Comparison of ENCODE assay signal across 1 cellular context in the genomic region with DNA sequence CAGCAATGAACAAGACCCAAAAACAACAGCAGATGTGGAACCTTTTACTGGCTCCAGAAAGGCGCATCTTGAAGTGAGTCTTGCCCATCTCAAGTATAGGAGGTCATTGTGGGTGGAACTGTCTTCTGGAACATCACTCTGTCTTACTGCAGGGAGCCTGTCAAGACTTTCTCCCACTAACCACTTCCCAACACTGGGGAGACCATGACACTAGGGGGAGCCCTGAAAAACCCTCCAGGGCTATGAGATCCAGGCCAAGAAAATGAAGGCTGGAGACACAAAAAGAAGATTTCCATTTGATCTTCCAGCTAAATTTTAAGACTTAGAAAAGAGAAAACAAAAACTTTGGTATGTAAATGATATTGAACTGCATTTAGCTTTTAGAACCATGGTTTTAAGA.
TF ChIP-seq lines count a peak whose summit lies in the region.

No MANE protein-coding gene starts in this region.

TF ChIP-seq in K562, 482 proteins besides CTCF, POLR2A, EP300 and RAD21:
- TF ChIP-seq ZNF253 (CRISPR knock-in tag; conservative IDR thresholded peaks at IDR 0.05): no peak
- TF ChIP-seq KLF13 (tag; IDR thresholded peaks at IDR 0.05; ENCODE audit: borderline replicate concordance, low read depth): no peak
- TF ChIP-seq, protein P1, sequence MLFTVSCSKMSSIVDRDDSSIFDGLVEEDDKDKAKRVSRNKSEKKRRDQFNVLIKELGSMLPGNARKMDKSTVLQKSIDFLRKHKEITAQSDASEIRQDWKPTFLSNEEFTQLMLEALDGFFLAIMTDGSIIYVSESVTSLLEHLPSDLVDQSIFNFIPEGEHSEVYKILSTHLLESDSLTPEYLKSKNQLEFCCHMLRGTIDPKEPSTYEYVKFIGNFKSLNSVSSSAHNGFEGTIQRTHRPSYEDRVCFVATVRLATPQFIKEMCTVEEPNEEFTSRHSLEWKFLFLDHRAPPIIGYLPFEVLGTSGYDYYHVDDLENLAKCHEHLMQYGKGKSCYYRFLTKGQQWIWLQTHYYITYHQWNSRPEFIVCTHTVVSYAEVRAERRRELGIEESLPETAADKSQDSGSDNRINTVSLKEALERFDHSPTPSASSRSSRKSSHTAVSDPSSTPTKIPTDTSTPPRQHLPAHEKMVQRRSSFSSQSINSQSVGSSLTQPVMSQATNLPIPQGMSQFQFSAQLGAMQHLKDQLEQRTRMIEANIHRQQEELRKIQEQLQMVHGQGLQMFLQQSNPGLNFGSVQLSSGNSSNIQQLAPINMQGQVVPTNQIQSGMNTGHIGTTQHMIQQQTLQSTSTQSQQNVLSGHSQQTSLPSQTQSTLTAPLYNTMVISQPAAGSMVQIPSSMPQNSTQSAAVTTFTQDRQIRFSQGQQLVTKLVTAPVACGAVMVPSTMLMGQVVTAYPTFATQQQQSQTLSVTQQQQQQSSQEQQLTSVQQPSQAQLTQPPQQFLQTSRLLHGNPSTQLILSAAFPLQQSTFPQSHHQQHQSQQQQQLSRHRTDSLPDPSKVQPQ (CRISPR knock-in tag; IDR thresholded peaks at IDR 0.05; ENCODE audit: borderline replicate concordance): no peak
- no peak for TF ChIP-seq TAL1 (IDR thresholded peaks at IDR 0.05)
- TF ChIP-seq, protein P2, sequence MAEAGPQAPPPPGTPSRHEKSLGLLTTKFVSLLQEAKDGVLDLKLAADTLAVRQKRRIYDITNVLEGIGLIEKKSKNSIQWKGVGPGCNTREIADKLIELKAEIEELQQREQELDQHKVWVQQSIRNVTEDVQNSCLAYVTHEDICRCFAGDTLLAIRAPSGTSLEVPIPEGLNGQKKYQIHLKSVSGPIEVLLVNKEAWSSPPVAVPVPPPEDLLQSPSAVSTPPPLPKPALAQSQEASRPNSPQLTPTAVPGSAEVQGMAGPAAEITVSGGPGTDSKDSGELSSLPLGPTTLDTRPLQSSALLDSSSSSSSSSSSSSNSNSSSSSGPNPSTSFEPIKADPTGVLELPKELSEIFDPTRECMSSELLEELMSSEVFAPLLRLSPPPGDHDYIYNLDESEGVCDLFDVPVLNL (CRISPR knock-in tag; IDR thresholded peaks at IDR 0.05; ENCODE audit: low read depth): no peak
- TF ChIP-seq CBX3 (IDR thresholded peaks at IDR 0.05; ENCODE audit: borderline replicate concordance in 1 of 2, low read length in 2 of 2): no peak
- no peak for TF ChIP-seq ZNF23 (CRISPR knock-in tag; IDR thresholded peaks at IDR 0.05)
- TF ChIP-seq ZC3H11A (IDR thresholded peaks at IDR 0.05; ENCODE audit: low read depth, low read length): no peak
- TF ChIP-seq RFX5 (IDR thresholded peaks at IDR 0.05; ENCODE audit: low read depth, low read length): no peak
- TF ChIP-seq, protein P3, sequence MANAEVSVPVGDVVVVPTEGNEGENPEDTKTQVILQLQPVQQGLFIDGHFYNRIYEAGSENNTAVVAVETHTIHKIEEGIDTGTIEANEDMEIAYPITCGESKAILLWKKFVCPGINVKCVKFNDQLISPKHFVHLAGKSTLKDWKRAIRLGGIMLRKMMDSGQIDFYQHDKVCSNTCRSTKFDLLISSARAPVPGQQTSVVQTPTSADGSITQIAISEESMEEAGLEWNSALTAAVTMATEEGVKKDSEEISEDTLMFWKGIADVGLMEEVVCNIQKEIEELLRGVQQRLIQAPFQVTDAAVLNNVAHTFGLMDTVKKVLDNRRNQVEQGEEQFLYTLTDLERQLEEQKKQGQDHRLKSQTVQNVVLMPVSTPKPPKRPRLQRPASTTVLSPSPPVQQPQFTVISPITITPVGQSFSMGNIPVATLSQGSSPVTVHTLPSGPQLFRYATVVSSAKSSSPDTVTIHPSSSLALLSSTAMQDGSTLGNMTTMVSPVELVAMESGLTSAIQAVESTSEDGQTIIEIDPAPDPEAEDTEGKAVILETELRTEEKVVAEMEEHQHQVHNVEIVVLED (CRISPR knock-in tag; IDR thresholded peaks at IDR 0.05): no peak
- TF ChIP-seq KAT8 (IDR thresholded peaks at IDR 0.05; ENCODE audit: low read depth): no peak
- no peak for TF ChIP-seq GATAD2A (IDR thresholded peaks at IDR 0.05)
- no peak for TF ChIP-seq POLR2AphosphoS5 (IDR thresholded peaks at IDR 0.05; ENCODE audit: control insufficient read depth, insufficient read depth, low read depth, low read length)
- TF ChIP-seq IRF2 (CRISPR knock-in tag; IDR thresholded peaks at IDR 0.05): no peak
- no peak for TF ChIP-seq HMG20B (CRISPR knock-in tag; IDR thresholded peaks at IDR 0.05)
- TF ChIP-seq MCM2 (IDR thresholded peaks at IDR 0.05; ENCODE audit: low read depth): no peak
